Comparison of ENCODE assay signal across 8 cellular contexts in the genomic region with DNA sequence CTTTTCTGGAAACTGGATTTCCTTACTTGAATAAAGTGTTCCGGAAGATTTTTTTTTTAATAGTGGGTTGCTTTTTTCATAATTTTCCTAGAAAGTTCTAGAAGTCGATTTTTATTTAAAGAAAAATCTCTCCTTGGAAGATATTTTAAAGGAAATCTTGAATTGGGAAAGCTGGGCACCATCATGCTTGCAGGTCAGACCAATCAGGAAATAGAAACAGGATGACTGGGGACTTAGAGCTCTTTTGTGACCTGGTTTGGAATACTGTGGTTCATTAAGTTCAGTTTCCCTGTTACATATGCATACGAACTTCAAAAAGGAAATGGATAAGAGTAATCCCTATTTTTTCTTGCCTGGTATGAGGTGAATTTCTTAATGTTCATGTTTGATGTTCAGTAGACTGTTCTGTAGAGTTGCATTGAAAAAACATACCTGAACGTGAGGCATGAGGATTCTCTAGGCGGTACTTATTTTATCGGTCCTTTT. TPM values are rescaled to one million over a fixed set of nuclear protein-coding genes. Genes with fewer than 3 reads are reported as not detected.
A peak's percentile ranks its signal among the peaks of the same experiment; 100 is the strongest.
DNase-seq lines count a peak whose midpoint lies in the region; ATAC-seq and TF ChIP-seq lines count a peak whose summit lies in the region.

No MANE protein-coding gene starts in this region.

- peaks cover 47% of the 10 kb centered on the region for H3K4me1 Mint-ChIP-seq in Caco-2 (ENCODE audit: low read depth, unreplicated experiment)

- H3K27ac Mint-ChIP-seq in Caco-2 (ENCODE audit: unreplicated experiment), result peak overlapping the region; percentile 83

- no peak for TF ChIP-seq CTCF in Caco-2 (IDR thresholded peaks at IDR 0.05; ENCODE audit: insufficient read depth in 1 of 2, low read depth in 1 of 2, low read length in 1 of 2, severe bottlenecking in 1 of 2, unreplicated experiment in 1 of 2)
- no peak for TF ChIP-seq CTCF in WI38 (IDR thresholded peaks at IDR 0.05; ENCODE audit: low read depth, low read length)
- no peak for TF ChIP-seq CTCF in foreskin fibroblast (IDR thresholded peaks at IDR 0.05; ENCODE audit: low read depth, low read length)

- H3K27me3 Mint-ChIP-seq in Caco-2 (ENCODE audit: insufficient read depth, unreplicated experiment), result no peaks in the 10 kb centered on the region

- no peak for DNase-seq in Caco-2
- DNase-seq in foreskin fibroblast, result peak; percentile 34 to 70
- DNase-seq in SKM-1 (lab: John Stamatoyannopoulos, UW; ENCODE audit: unreplicated experiment), result no peak

- peak overlapping the region; percentile 71 for H3K4me3 Mint-ChIP-seq in Caco-2 (ENCODE audit: unreplicated experiment)

- H3K36me3 ChIP-seq in Caco-2 (ENCODE audit: control insufficient read depth, insufficient read depth, low read length), result no peaks in the 10 kb centered on the region
- H3K36me3 ChIP-seq in HUES6 (ENCODE audit: control insufficient read depth, insufficient read depth, low read length), result 0 out of 2 replicates have a peak, but pooled peaks cover 3% of the 10 kb centered on the region
- H3K36me3 ChIP-seq in rectal smooth muscle tissue (ENCODE audit: control insufficient read depth, insufficient read depth, low read length), result no peaks in the 10 kb centered on the region

- POLR2A ChIA-PET in Caco-2 (lab: Charles Lee), result interaction anchor here (0.9 to 3.5 kb wide), 4 partner anchors 21 to 150 kb away, joined by 4 to 27 read pairs (median 15); a partner anchor contains a TSS

- CTCF ChIA-PET in Caco-2 (lab: Charles Lee), result interaction anchor here (1.1 to 3.5 kb wide), 2 partner anchors 8 to 280 kb away, joined by 3 to 27 read pairs; a partner anchor contains a TSS

- intact Hi-C loops in Caco-2 (cut with micrococcal nuclease; ENCODE audit: unreplicated experiment), result loop anchor here (5.0 kb wide), 1 partner anchor 241 kb away; no protein-coding TSS in a partner anchor

- peak overlapping the region; percentile 59 for H3K4me3 ChIP-seq in Caco-2 (ENCODE audit: low read depth, low read length)
- H3K4me3 ChIP-seq in HUES6 (ENCODE audit: low read depth, low read length), result peak overlapping the region; percentile 100
- H3K4me3 ChIP-seq in WI38 (ENCODE audit: low read depth, low read length), result peak overlapping the region; percentile 79
- H3K4me3 ChIP-seq in foreskin fibroblast (ENCODE audit: low read depth in 1 of 2, low read length in 2 of 2), result peak overlapping the region; percentile 88 to 96
- H3K4me3 ChIP-seq in rectal smooth muscle tissue (ENCODE audit: low read length), result peak overlapping the region; percentile 94

- H3K36me3 Mint-ChIP-seq in Caco-2 (ENCODE audit: insufficient read depth, unreplicated experiment), result peaks cover 21% of the 10 kb centered on the region

- BruUV-seq in Caco-2 (replicated peaks; lab: Mats Ljungman, UMichigan), result no TSS peak

- H3K9me3 ChIP-seq in Caco-2, result no peaks in the 10 kb centered on the region
- no peaks in the 10 kb centered on the region for H3K9me3 ChIP-seq in HUES6 (ENCODE audit: control insufficient read depth, insufficient read depth, low read depth, low read length)

- H3K4me1 ChIP-seq in Caco-2 (peaks cover 37% of the 10 kb centered on the region), HUES6 (ENCODE audit: control insufficient read depth, insufficient read depth, low read length) (peaks cover 18% of the 10 kb centered on the region), rectal smooth muscle tissue (ENCODE audit: control insufficient read depth, insufficient read depth, low read length) (peaks cover 18% of the 10 kb centered on the region)

- H3K27me3 ChIP-seq in Caco-2 (replicated peaks; ENCODE audit: control insufficient read depth, insufficient read depth, low read length) (no peaks in the 10 kb centered on the region), HUES6 (ENCODE audit: control insufficient read depth, insufficient read depth, low read length) (no peaks in the 10 kb centered on the region), rectal smooth muscle tissue (ENCODE audit: control insufficient read depth, insufficient read depth, low read length) (no peaks in the 10 kb centered on the region)

- H3K27ac ChIP-seq in HUES6 (ENCODE audit: low read depth, low read length), result no peak overlapping the region
- peak overlapping the region; percentile 85 for H3K27ac ChIP-seq in rectal smooth muscle tissue (ENCODE audit: low read depth, low read length)

- no peaks in the 10 kb centered on the region for H3K9me3 Mint-ChIP-seq in Caco-2 (ENCODE audit: unreplicated experiment)

- H3K9ac ChIP-seq in HUES6 (ENCODE audit: low read length), result peak overlapping the region; percentile 51
- H3K9ac ChIP-seq in rectal smooth muscle tissue (ENCODE audit: low read length), result peak overlapping the region; percentile 57

- ATAC-seq in HG03432 (IDR thresholded peaks at IDR 0.05; ENCODE audit: unreplicated experiment) (no peak), HG03571 (IDR thresholded peaks at IDR 0.05; ENCODE audit: unreplicated experiment) (no peak)

RNA-seq across cellular contexts. Expression of a gene that starts 1.2 kb away (rescaled TPM):
- total RNA-seq in Caco-2 (2022), result 40.0 and 43.9 TPM in 2 replicates

Comparison
In these comparisons a context has a peak if more than half of its experiments do, and no peak if none do; other contexts are left out.
1. DNase-seq: peak in foreskin fibroblast (2 of 2); none in Caco-2 (0 of 2) and SKM-1 (single experiment).
2. Peak in every context shown above with its lines, with median percentiles within 50 percentile points of each other: H3K4me3 ChIP-seq.